Comparison of ENCODE assay signal across 8 cellular contexts in the genomic region with DNA sequence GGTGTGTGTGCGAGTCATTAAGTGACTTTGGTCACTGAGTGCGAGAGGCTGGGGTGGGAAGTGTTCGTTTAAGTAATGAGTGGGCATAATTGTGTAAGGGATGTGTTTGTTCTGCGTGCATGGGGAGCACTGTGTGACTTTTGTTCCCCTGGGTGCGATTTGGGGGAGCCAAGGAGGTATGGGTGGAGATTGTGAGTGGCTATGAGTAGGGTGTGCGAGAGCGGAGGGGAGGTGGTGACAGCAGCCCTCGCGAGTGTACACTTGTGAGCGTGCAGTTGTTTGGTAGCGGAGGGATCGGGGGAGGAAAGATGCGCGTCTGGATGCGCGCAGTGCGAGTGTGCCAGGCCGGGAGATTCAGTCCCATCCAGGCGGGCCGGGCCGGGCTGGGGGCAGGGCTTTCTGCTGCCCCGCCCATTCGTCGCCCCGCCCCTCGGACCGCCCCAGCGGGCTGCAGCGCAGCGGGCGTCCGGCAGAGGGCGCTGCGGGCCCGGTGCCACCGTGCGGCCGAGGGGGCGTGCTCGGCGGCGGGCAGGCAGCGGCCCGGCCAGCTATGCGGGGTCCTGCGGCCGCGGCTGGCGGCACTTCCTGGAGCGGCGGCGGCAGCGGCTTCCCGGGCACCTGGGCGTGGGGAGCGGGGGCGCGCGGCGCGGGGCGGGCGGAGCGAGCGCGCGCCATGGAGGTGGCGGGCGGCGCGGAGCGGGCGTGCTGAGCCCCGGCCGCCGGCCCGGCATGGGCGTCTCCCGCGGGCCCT. TPM values are rescaled to one million over a fixed set of nuclear protein-coding genes. Genes with fewer than 3 reads are reported as not detected.
DNase-seq lines count a peak whose midpoint lies in the region; ATAC-seq lines count a peak whose summit lies in the region.

A gene with protein sequence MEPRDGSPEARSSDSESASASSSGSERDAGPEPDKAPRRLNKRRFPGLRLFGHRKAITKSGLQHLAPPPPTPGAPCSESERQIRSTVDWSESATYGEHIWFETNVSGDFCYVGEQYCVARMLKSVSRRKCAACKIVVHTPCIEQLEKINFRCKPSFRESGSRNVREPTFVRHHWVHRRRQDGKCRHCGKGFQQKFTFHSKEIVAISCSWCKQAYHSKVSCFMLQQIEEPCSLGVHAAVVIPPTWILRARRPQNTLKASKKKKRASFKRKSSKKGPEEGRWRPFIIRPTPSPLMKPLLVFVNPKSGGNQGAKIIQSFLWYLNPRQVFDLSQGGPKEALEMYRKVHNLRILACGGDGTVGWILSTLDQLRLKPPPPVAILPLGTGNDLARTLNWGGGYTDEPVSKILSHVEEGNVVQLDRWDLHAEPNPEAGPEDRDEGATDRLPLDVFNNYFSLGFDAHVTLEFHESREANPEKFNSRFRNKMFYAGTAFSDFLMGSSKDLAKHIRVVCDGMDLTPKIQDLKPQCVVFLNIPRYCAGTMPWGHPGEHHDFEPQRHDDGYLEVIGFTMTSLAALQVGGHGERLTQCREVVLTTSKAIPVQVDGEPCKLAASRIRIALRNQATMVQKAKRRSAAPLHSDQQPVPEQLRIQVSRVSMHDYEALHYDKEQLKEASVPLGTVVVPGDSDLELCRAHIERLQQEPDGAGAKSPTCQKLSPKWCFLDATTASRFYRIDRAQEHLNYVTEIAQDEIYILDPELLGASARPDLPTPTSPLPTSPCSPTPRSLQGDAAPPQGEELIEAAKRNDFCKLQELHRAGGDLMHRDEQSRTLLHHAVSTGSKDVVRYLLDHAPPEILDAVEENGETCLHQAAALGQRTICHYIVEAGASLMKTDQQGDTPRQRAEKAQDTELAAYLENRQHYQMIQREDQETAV (plus strand): TSS at position 578 of the 751 bp plus-strand sequence. CDS start 197 bp downstream, outside the sequence.

- H3K4me1 ChIP-seq in HUES48 (ENCODE audit: control insufficient read depth, insufficient read depth, low read length) = peaks cover 61% of the 10 kb centered on the region

- peak; percentile 54 for DNase-seq in DMS153 treated with DMSO at 0.1 percent for 48 hours (lab: John Stamatoyannopoulos, UW; ENCODE audit: unreplicated experiment)
- peak; percentile 84 for DNase-seq in RPMI8226
- DNase-seq in activated T-helper 2 cell treated with anti-CD3 and anti-CD28 coated beads, Interferon-gamma antibody, Interleukin-2, Interleukin-4, amounts not matched to agents 10 μg/mL and 5 μg/mL and 100 μg/mL, durations not matched to agents 14 hours and 24 hours and 36 hours (ENCODE audit: low spot score) = peak; percentile 90
- peak; percentile 65 for DNase-seq in fibroblast of peridontal ligament (ENCODE audit: extremely low read depth)
- peak; percentile 93 for DNase-seq in natural killer cell treated with Interleukin-12 subunit alpha and Interleukin-12 subunit beta and Interleukin-15 and Interleukin-18, amount 100 ng/mL, for 72 hours (ENCODE audit: low spot score)
- DNase-seq in stimulated activated naive CD8-positive, alpha-beta T cell treated with anti-CD3 and anti-CD28 coated beads, Interleukin-15, Interleukin-2, amounts not matched to agents 100 U/mL and 50 U/mL, for 24 hours = peak; percentile 90

- no peak within 1 kb of the TSS for H3K27ac ChIP-seq in HUES48 (ENCODE audit: low read depth, low read length)

- H3K4me3 ChIP-seq in HUES48 (ENCODE audit: low read depth, low read length) = peak within 1 kb of the TSS; percentile 73

- peak; percentile 64 for ATAC-seq in GM21381 (IDR thresholded peaks at IDR 0.05; ENCODE audit: unreplicated experiment)
- ATAC-seq in natural killer cell treated with Interleukin-12 subunit alpha and Interleukin-12 subunit beta and Interleukin-15 and Interleukin-18, amount 100 ng/mL, for 72 hours = peak; percentile 87 to 92
- peak; percentile 70 for ATAC-seq in stimulated activated naive CD8-positive, alpha-beta T cell treated with anti-CD3 and anti-CD28 coated beads, Interleukin-15, Interleukin-2, amounts not matched to agents 100 U/mL and 50 U/mL, for 24 hours

- peak within 1 kb of the TSS; percentile 55 for H3K9ac ChIP-seq in HUES48 (ENCODE audit: low read depth, low read length)

- H3K4me1 Mint-ChIP-seq in activated T-helper 2 cell treated with anti-CD3 and anti-CD28 coated beads, Interferon-gamma antibody, Interleukin-2, Interleukin-4, amounts not matched to agents 10 μg/mL and 5 μg/mL and 100 μg/mL, durations not matched to agents 14 hours and 24 hours and 36 hours (ENCODE audit: low read depth) = peaks cover 52% of the 10 kb centered on the region
- H3K4me1 Mint-ChIP-seq in natural killer cell treated with Interleukin-12 subunit alpha and Interleukin-12 subunit beta and Interleukin-15 and Interleukin-18, amount 100 ng/mL, for 72 hours (ENCODE audit: low read depth in 2 of 2) = peaks cover 52 to 53% of the 10 kb centered on the region in 2 donors

- H3K36me3 ChIP-seq in HUES48 (ENCODE audit: control insufficient read depth, insufficient read depth, low read length) = no peaks in the 10 kb centered on the region

- H3K27ac Mint-ChIP-seq in activated T-helper 2 cell treated with anti-CD3 and anti-CD28 coated beads, Interferon-gamma antibody, Interleukin-2, Interleukin-4, amounts not matched to agents 10 μg/mL and 5 μg/mL and 100 μg/mL, durations not matched to agents 14 hours and 24 hours and 36 hours = peak within 1 kb of the TSS; percentile 83
- H3K27ac Mint-ChIP-seq in natural killer cell treated with Interleukin-12 subunit alpha and Interleukin-12 subunit beta and Interleukin-15 and Interleukin-18, amount 100 ng/mL, for 72 hours = peak within 1 kb of the TSS; percentile 89 to 95

- intact Hi-C loops in activated T-helper 2 cell treated with anti-CD3 and anti-CD28 coated beads, Interferon-gamma antibody, Interleukin-2, Interleukin-4, amounts not matched to agents 10 μg/mL and 5 μg/mL and 100 μg/mL, durations not matched to agents 14 hours and 24 hours and 36 hours (cut with micrococcal nuclease) = loop anchor here (2.0 to 5.0 kb wide), 2 partner anchors 16 to 225 kb away; a partner anchor contains a TSS

- H3K27me3 ChIP-seq in HUES48 (ENCODE audit: control insufficient read depth, insufficient read depth, low read length) = peaks cover 11% of the 10 kb centered on the region; the same call in 1 of the 2 replicates

- H3K36me3 Mint-ChIP-seq in activated T-helper 2 cell treated with anti-CD3 and anti-CD28 coated beads, Interferon-gamma antibody, Interleukin-2, Interleukin-4, amounts not matched to agents 10 μg/mL and 5 μg/mL and 100 μg/mL, durations not matched to agents 14 hours and 24 hours and 36 hours (ENCODE audit: low read depth) = peaks cover 18% of the 10 kb centered on the region
- no peaks in the 10 kb centered on the region for H3K36me3 Mint-ChIP-seq in natural killer cell treated with Interleukin-12 subunit alpha and Interleukin-12 subunit beta and Interleukin-15 and Interleukin-18, amount 100 ng/mL, for 72 hours

- H3K9me3 ChIP-seq in HUES48 (ENCODE audit: control insufficient read depth, insufficient read depth, low read length) = no peaks in the 10 kb centered on the region

- no peaks in the 10 kb centered on the region for H3K9me3 Mint-ChIP-seq in activated T-helper 2 cell treated with anti-CD3 and anti-CD28 coated beads, Interferon-gamma antibody, Interleukin-2, Interleukin-4, amounts not matched to agents 10 μg/mL and 5 μg/mL and 100 μg/mL, durations not matched to agents 14 hours and 24 hours and 36 hours
- H3K9me3 Mint-ChIP-seq in natural killer cell treated with Interleukin-12 subunit alpha and Interleukin-12 subunit beta and Interleukin-15 and Interleukin-18, amount 100 ng/mL, for 72 hours = no peaks in the 10 kb centered on the region

- H3K27me3 Mint-ChIP-seq in activated T-helper 2 cell treated with anti-CD3 and anti-CD28 coated beads, Interferon-gamma antibody, Interleukin-2, Interleukin-4, amounts not matched to agents 10 μg/mL and 5 μg/mL and 100 μg/mL, durations not matched to agents 14 hours and 24 hours and 36 hours (ENCODE audit: low read depth) = peaks cover 9% of the 10 kb centered on the region
- peaks cover 0 to 7% of the 10 kb centered on the region in 2 donors for H3K27me3 Mint-ChIP-seq in natural killer cell treated with Interleukin-12 subunit alpha and Interleukin-12 subunit beta and Interleukin-15 and Interleukin-18, amount 100 ng/mL, for 72 hours

- peak within 1 kb of the TSS; percentile 84 for H3K4me3 Mint-ChIP-seq in activated T-helper 2 cell treated with anti-CD3 and anti-CD28 coated beads, Interferon-gamma antibody, Interleukin-2, Interleukin-4, amounts not matched to agents 10 μg/mL and 5 μg/mL and 100 μg/mL, durations not matched to agents 14 hours and 24 hours and 36 hours (ENCODE audit: low read depth)
- peak within 1 kb of the TSS; percentile 96 for H3K4me3 Mint-ChIP-seq in natural killer cell treated with Interleukin-12 subunit alpha and Interleukin-12 subunit beta and Interleukin-15 and Interleukin-18, amount 100 ng/mL, for 72 hours

RNA-seq across cellular contexts. Expression of the gene that starts here (rescaled TPM):
- 82.3 and 86.1 TPM in 2 replicates for total RNA-seq in activated T-helper 2 cell treated with anti-CD3 and anti-CD28 coated beads, Interferon-gamma antibody, Interleukin-2, Interleukin-4, amounts not matched to agents 10 μg/mL and 5 μg/mL and 100 μg/mL, durations not matched to agents 14 hours and 24 hours and 36 hours
- 100 to 1,000 TPM; 104 to 207 TPM for total RNA-seq in natural killer cell treated with Interleukin-12 subunit alpha and Interleukin-12 subunit beta and Interleukin-15 and Interleukin-18, amount 100 ng/mL, for 72 hours
